In genomic region chr1:195714248-195714647, GRCh38 we compare ENCODE assay signal across 20 cellular contexts.
DNase-seq lines count a peak whose midpoint lies in the region; ATAC-seq, FAIRE-seq and TF ChIP-seq lines count a peak whose summit lies in the region.
"Had no signal": no experiment of that assay in that cellular context is flagged by ENCODE, and none has a peak within 500 bp of the region (broad histone marks: within the 10 kb centered on the region; RNA-seq: fewer than 3 reads in every experiment).

No MANE protein-coding gene starts in this region.

- no peak overlapping the region for H3K9ac ChIP-seq in astrocyte (ENCODE audit: low read length)
- no peak overlapping the region for H3K9ac ChIP-seq in Karpas-422 (ENCODE audit: low read length)

- H3K9me3 Mint-ChIP-seq in astrocyte (ENCODE audit: unreplicated experiment), result no peaks in the 10 kb centered on the region
- H3K9me3 Mint-ChIP-seq: activated naive CD4-positive, alpha-beta T cell treated with anti-CD3 and anti-CD28 coated beads, Interleukin-2, amount 50 U/mL, for 24 hours; brain; dendritic cell treated with granulocyte-macrophage colony-stimulating factor and Interleukin-4, amounts not matched to agents 40 ng/mL and 50 ng/mL, for 4 days had no signal

- no peaks in the 10 kb centered on the region for H3K9me2 ChIP-seq in Karpas-422 (replicated peaks; ENCODE audit: insufficient read depth, low read length)

- H4K20me1 ChIP-seq in astrocyte (ENCODE audit: insufficient read depth, low read length), result no peaks in the 10 kb centered on the region
- H4K20me1 ChIP-seq in Karpas-422 (ENCODE audit: insufficient read depth, low read depth, low read length), result no peaks in the 10 kb centered on the region

- H3K4me1 ChIP-seq in astrocyte (ENCODE audit: insufficient read depth, low read length) (no peaks in the 10 kb centered on the region), Karpas-422 (ENCODE audit: low read length) (no peaks in the 10 kb centered on the region)
- H3K4me1 ChIP-seq: right atrium auricular region had no signal

- no peaks in the 10 kb centered on the region for H3K27me3 Mint-ChIP-seq in astrocyte (ENCODE audit: low read depth, unreplicated experiment)
- H3K27me3 Mint-ChIP-seq: activated naive CD4-positive, alpha-beta T cell treated with anti-CD3 and anti-CD28 coated beads, Interleukin-2, amount 50 U/mL, for 24 hours; brain; CD4-positive, CD25-positive, alpha-beta regulatory T cell; dendritic cell treated with granulocyte-macrophage colony-stimulating factor and Interleukin-4, amounts not matched to agents 40 ng/mL and 50 ng/mL, for 4 days had no signal

- H3K27me3 ChIP-seq in astrocyte (ENCODE audit: insufficient read depth, low read length), result no peaks in the 10 kb centered on the region
- no peaks in the 10 kb centered on the region for H3K27me3 ChIP-seq in Karpas-422 (ENCODE audit: low read length)
- H3K27me3 ChIP-seq: neutrophil, right atrium auricular region had no signal

- TF ChIP-seq CTCF in astrocyte (IDR thresholded peaks at IDR 0.05; ENCODE audit: insufficient read depth, low read depth, low read length), result no peak

- H3K79me2 ChIP-seq in astrocyte (ENCODE audit: insufficient read depth, low read length), result no peaks in the 10 kb centered on the region
- no peaks in the 10 kb centered on the region for H3K79me2 ChIP-seq in Karpas-422 (ENCODE audit: low read length)

- H3K27ac ChIP-seq in astrocyte (ENCODE audit: low read depth, low read length), result no peak overlapping the region
- H3K27ac ChIP-seq in Karpas-422 (ENCODE audit: low read length), result no peak overlapping the region
- H3K27ac ChIP-seq: neutrophil, right atrium auricular region had no signal

- H3K9me3 ChIP-seq in astrocyte (ENCODE audit: insufficient read depth, low read depth, low read length) (no peaks in the 10 kb centered on the region), Karpas-422 (ENCODE audit: low read length) (peaks cover 5% of the 10 kb centered on the region; the same call in 1 of the 2 replicates)
- H3K9me3 ChIP-seq: neutrophil, right atrium auricular region had no signal

- H3K36me3 Mint-ChIP-seq in astrocyte (ENCODE audit: low read depth, unreplicated experiment), result no peaks in the 10 kb centered on the region
- H3K36me3 Mint-ChIP-seq: activated naive CD4-positive, alpha-beta T cell treated with anti-CD3 and anti-CD28 coated beads, Interleukin-2, amount 50 U/mL, for 24 hours; brain; CD4-positive, CD25-positive, alpha-beta regulatory T cell had no signal

- H3K4me1 Mint-ChIP-seq in astrocyte (ENCODE audit: low read depth, unreplicated experiment), result peaks cover 5% of the 10 kb centered on the region
- H3K4me1 Mint-ChIP-seq: activated naive CD4-positive, alpha-beta T cell treated with anti-CD3 and anti-CD28 coated beads, Interleukin-2, amount 50 U/mL, for 24 hours; CD4-positive, CD25-positive, alpha-beta regulatory T cell had no signal

- DNase-seq in COLO829 (ENCODE audit: low spot score) (peak; percentile 23), HTR-8/SVneo (ENCODE audit: insufficient read length, low spot score) (peak; percentile 10), astrocyte (ENCODE audit: low read depth) (peak; percentile 49), iris pigment epithelial cell (ENCODE audit: low read depth) (peak; percentile 44), Karpas-422 (no peak), NCI-H1930 (lab: John Stamatoyannopoulos, UW) (no peak)
- no peak for DNase-seq in activated CD4-positive, alpha-beta T cell treated with anti-CD3 and anti-CD28 coated beads, Interleukin-2, amount 50 U/mL, for 1 hour
- DNase-seq: activated CD4-positive, alpha-beta T cell treated with anti-CD3 and anti-CD28 coated beads, Interleukin-2, amount 50 U/mL, for 4 hours; CD4-positive, CD25-positive, alpha-beta regulatory T cell; DND-41; NCI-H146; stimulated activated naive CD4-positive, alpha-beta T cell treated with Interleukin-2 at 50 U/mL for 16 hours; trophoblast cell had no signal

- FAIRE-seq in HTR-8/SVneo (lab: Jason Lieb, UNC) (no peak), astrocyte (lab: Jason Lieb, UNC) (no peak)

- ATAC-seq in HG03025 (IDR thresholded peaks at IDR 0.05; ENCODE audit: low FRiP score, unreplicated experiment), result no peak
- ATAC-seq: Panc1 had no signal

- H3K4me3 ChIP-seq in astrocyte (ENCODE audit: insufficient read depth, low read depth, low read length) (no peak overlapping the region), Karpas-422 (ENCODE audit: low read length) (no peak overlapping the region)
- H3K4me3 ChIP-seq: right atrium auricular region had no signal

- H2AFZ ChIP-seq in astrocyte (ENCODE audit: low read depth, low read length) (no peak overlapping the region), Karpas-422 (ENCODE audit: low read length) (no peak overlapping the region)

- H3K4me2 ChIP-seq in astrocyte (ENCODE audit: low read length) (no peak overlapping the region), Karpas-422 (ENCODE audit: low read depth, low read length, poor library complexity, severe bottlenecking) (no peak overlapping the region)

- no peak overlapping the region for H3K27ac Mint-ChIP-seq in astrocyte (ENCODE audit: unreplicated experiment)
- H3K27ac Mint-ChIP-seq: activated naive CD4-positive, alpha-beta T cell treated with anti-CD3 and anti-CD28 coated beads, Interleukin-2, amount 50 U/mL, for 24 hours; brain; CD4-positive, CD25-positive, alpha-beta regulatory T cell; dendritic cell treated with granulocyte-macrophage colony-stimulating factor and Interleukin-4, amounts not matched to agents 40 ng/mL and 50 ng/mL, for 4 days had no signal

- H3K4me3 Mint-ChIP-seq in astrocyte (ENCODE audit: unreplicated experiment), result no peak overlapping the region
- H3K4me3 Mint-ChIP-seq: activated naive CD4-positive, alpha-beta T cell treated with anti-CD3 and anti-CD28 coated beads, Interleukin-2, amount 50 U/mL, for 24 hours; brain; CD4-positive, CD25-positive, alpha-beta regulatory T cell; dendritic cell treated with granulocyte-macrophage colony-stimulating factor and Interleukin-4, amounts not matched to agents 40 ng/mL and 50 ng/mL, for 4 days had no signal

- H3K36me3 ChIP-seq in astrocyte (ENCODE audit: insufficient read depth, low read length) (no peaks in the 10 kb centered on the region), Karpas-422 (ENCODE audit: insufficient read depth, low read length) (no peaks in the 10 kb centered on the region)
- H3K36me3 ChIP-seq: neutrophil, right atrium auricular region had no signal

Comparison
In these comparisons a context has a peak if more than half of its experiments do, and no peak if none do; other contexts are left out.
1. DNase-seq: peak in COLO829 (single experiment), HTR-8/SVneo (single experiment), astrocyte (single experiment) and iris pigment epithelial cell (single experiment); none in activated CD4-positive, alpha-beta T cell treated with anti-CD3 and anti-CD28 coated beads, Interleukin-2, amount 50 U/mL, for 1 hour (single experiment), Karpas-422 (single experiment) and NCI-H1930 (0 of 2).